11 cellular contexts compared by ENCODE assay signal in the genomic region with DNA sequence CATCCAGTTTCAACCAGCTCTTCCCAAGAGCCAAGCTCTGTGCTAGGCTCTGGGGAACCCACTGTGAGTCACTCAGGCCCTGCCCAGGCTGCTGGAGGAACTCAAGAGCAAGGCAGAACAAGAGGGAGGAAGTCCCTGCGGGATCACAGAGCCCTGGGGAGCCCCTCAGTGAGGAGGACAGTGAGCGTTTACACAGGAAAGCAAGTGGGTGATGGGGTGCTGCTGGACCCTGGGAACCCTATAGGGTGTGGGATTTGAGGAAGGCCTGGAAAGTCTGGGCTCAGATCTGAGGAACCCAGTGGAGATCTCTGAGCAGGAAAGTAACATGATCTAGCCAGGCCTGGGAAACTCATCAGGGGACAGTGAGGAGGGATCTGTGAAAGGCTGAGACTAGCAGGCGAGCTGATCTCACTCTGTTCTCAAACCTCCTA.
DNase-seq lines count a peak whose midpoint lies in the region; ATAC-seq, FAIRE-seq and TF ChIP-seq lines count a peak whose summit lies in the region.
"Had no signal": no experiment of that assay in that cellular context is flagged by ENCODE, and none has a peak within 500 bp of the region (broad histone marks: within the 10 kb centered on the region; RNA-seq: fewer than 3 reads in every experiment).

No MANE protein-coding gene starts in this region.

- no peak for ATAC-seq in HepG2

- H3K4me2 ChIP-seq in HepG2 (ENCODE audit: low read depth, low read length), result no peak overlapping the region

- H3K4me3 ChIP-seq in brain microvascular endothelial cell (ENCODE audit: low read depth, low read length) (no peak overlapping the region), HepG2 (replicated peaks in 1 of 3; ENCODE audit: insufficient read depth in 1 of 3, low read depth in 2 of 3, low read length in 3 of 3) (no peak overlapping the region), ascending aorta (no peak overlapping the region)
- H3K4me3 ChIP-seq: cardiac muscle cell had no signal

- WGBS in HepG2 (ENCODE audit: low lambda C conversion rate), result 100% methylated on average over 3 of the region's 3 CpGs

- no TSS peak for BruUV-seq in HepG2 (replicated peaks; lab: Mats Ljungman, UMichigan)

- FAIRE-seq in HepG2 (lab: Jason Lieb, UNC), result no peak

- no peak overlapping the region for H2AFZ ChIP-seq in HepG2 (ENCODE audit: low read length)

- H3K36me3 ChIP-seq in brain microvascular endothelial cell (replicated peaks) (peaks cover 4% of the 10 kb centered on the region), HepG2 (replicated peaks in 1 of 2; ENCODE audit: control insufficient read depth in 1 of 2, insufficient read depth in 2 of 2, low read length in 2 of 2) (peaks cover 29 to 78% of the 10 kb centered on the region in 2 experiments), ascending aorta (no peaks in the 10 kb centered on the region)
- H3K36me3 ChIP-seq: cardiac muscle cell had no signal

- H3K27me3 ChIP-seq in brain microvascular endothelial cell (replicated peaks), result no peaks in the 10 kb centered on the region
- H3K27me3 ChIP-seq in HepG2 (ENCODE audit: control insufficient read depth in 1 of 2, insufficient read depth in 2 of 2, low read length in 2 of 2), result no peaks in the 10 kb centered on the region
- no peaks in the 10 kb centered on the region for H3K27me3 ChIP-seq in ascending aorta
- H3K27me3 ChIP-seq: cardiac muscle cell had no signal

- H3K27ac ChIP-seq in brain microvascular endothelial cell (peak overlapping the region; percentile 60), HepG2 (ENCODE audit: extremely low read length, insufficient read depth, low read length) (no peak overlapping the region), ascending aorta (no peak overlapping the region)

- no peak overlapping the region for H3K9ac ChIP-seq in HepG2 (ENCODE audit: insufficient read depth, low read depth, low read length)

- H3K4me1 ChIP-seq in HepG2 (ENCODE audit: insufficient read depth, low read length), result no peaks in the 10 kb centered on the region
- peaks cover 8 to 20% of the 10 kb centered on the region in 2 donors for H3K4me1 ChIP-seq in ascending aorta

- no peak for TF ChIP-seq RAD21 in HepG2 (CRISPR knock-in tag; IDR thresholded peaks at IDR 0.05)

- H3K9me3 ChIP-seq in HepG2 (ENCODE audit: low read length) (no peaks in the 10 kb centered on the region), ascending aorta (no peaks in the 10 kb centered on the region)

- in situ Hi-C loops in brain microvascular endothelial cell (cut with HindIII; ENCODE audit: low pct_ligation_motif_present, low sequenced_read_pairs), result no loop called here
- in situ Hi-C loops in HepG2 (cut with HindIII; ENCODE audit: extremely low pct_ligation_motif_present, low pct_unique_long_range_greater_than_20kb), result no loop called here

- no peak for TF ChIP-seq POLR2A in HepG2 (IDR thresholded peaks at IDR 0.05; ENCODE audit: insufficient read depth in 1 of 2, low read depth in 2 of 2, low read length in 2 of 2)

- POLR2A ChIA-PET in HepG2 (lab: Yijun Ruan, JAX), result no interaction called here

- CTCF ChIA-PET in HepG2 (lab: Yijun Ruan, JAX; ENCODE audit: low intra/inter-chr PET ratio, low total read pairs), result no interaction called here

- intact Hi-C loops in HepG2 (cut with micrococcal nuclease; ENCODE audit: unreplicated experiment), result no loop called here
- intact Hi-C loops in ascending aorta (cut with DNase I), result no loop called here

- H4K20me1 ChIP-seq in HepG2 (ENCODE audit: insufficient read depth, low read length), result peaks cover 57% of the 10 kb centered on the region; the same call in 1 of the 2 replicates

- no peak for TF ChIP-seq CTCF in brain microvascular endothelial cell (IDR thresholded peaks at IDR 0.05; ENCODE audit: low read depth, low read length, missing control alignments)
- no peak for TF ChIP-seq CTCF in HepG2 (CRISPR knock-in tag; IDR thresholded peaks at IDR 0.05)
- no peak for TF ChIP-seq CTCF in ascending aorta (IDR thresholded peaks at IDR 0.05)

- DNase-seq in AG20443 (ENCODE audit: low spot score) (peak; percentile 21), Kasumi-1 (lab: John Stamatoyannopoulos, UW) (peak; percentile 79 to 85), brain microvascular endothelial cell (peak; percentile 36), HepG2 (ENCODE audit: low spot score) (no peak), NCI-H345 treated with DMSO at 0.1 percent for 48 hours (lab: John Stamatoyannopoulos, UW; ENCODE audit: unreplicated experiment) (no peak), DMS153 treated with DMSO at 0.1 percent for 48 hours (lab: John Stamatoyannopoulos, UW; ENCODE audit: unreplicated experiment) (no peak), ascending aorta (ENCODE audit: low spot score in 2 of 2) (no peak), islet precursor cell (no peak)
- DNase-seq: activated CD4-positive, alpha-beta T cell treated with anti-CD3 and anti-CD28 coated beads, Interleukin-2, amount 50 U/mL, for 4 hours; CD4-positive, CD25-positive, alpha-beta regulatory T cell had no signal

- H3K79me2 ChIP-seq in HepG2 (ENCODE audit: insufficient read depth, low read length), result peaks cover 56% of the 10 kb centered on the region

- TF ChIP-seq EP300 in HepG2 (IDR thresholded peaks at IDR 0.05; ENCODE audit: low read depth in 2 of 2, low read length in 2 of 2) (no peak), HepG2 (CRISPR knock-in tag; IDR thresholded peaks at IDR 0.05; ENCODE audit: borderline replicate concordance) (no peak)

TF ChIP-seq in HepG2, 621 proteins besides CTCF, POLR2A, EP300 and RAD21:
- peak; percentile 91 for TF ChIP-seq RBM22 (optimal IDR thresholded peaks at IDR 0.05; ENCODE audit: low read length)
- TF ChIP-seq ZNF101 (CRISPR knock-in tag; IDR thresholded peaks at IDR 0.05; ENCODE audit: borderline replicate concordance, low read depth), result no peak
- TF ChIP-seq HOXA9 (CRISPR knock-in tag; IDR thresholded peaks at IDR 0.05; ENCODE audit: borderline replicate concordance), result no peak
- no peak for TF ChIP-seq TGIF2 (CRISPR knock-in tag; IDR thresholded peaks at IDR 0.05)
- no peak for TF ChIP-seq NFE2 (CRISPR knock-in tag; IDR thresholded peaks at IDR 0.05)
- no peak for TF ChIP-seq ZNF264 (CRISPR knock-in tag; IDR thresholded peaks at IDR 0.05)
- 0 out of 2 replicates have a peak, but pooled peaks have one; percentile 38 for TF ChIP-seq ZNF263 (CRISPR knock-in tag; IDR thresholded peaks at IDR 0.05)
- no peak for TF ChIP-seq YEATS4 (CRISPR knock-in tag; IDR thresholded peaks at IDR 0.05; ENCODE audit: borderline replicate concordance)
- no peak for TF ChIP-seq SATB2 (CRISPR knock-in tag; IDR thresholded peaks at IDR 0.05)

Comparison
In these comparisons a context has a peak if more than half of its experiments do, and no peak if none do; other contexts are left out.
1. DNase-seq: peak in AG20443 (single experiment), Kasumi-1 (2 of 2) and brain microvascular endothelial cell (single experiment); none in HepG2 (single experiment), NCI-H345 treated with DMSO at 0.1 percent for 48 hours (single experiment), DMS153 treated with DMSO at 0.1 percent for 48 hours (single experiment), ascending aorta (0 of 2) and islet precursor cell (single experiment).